Comparison of ENCODE assay signal across 1 cellular context in genomic region chr1:101004061-101004460, GRCh38.
TF ChIP-seq lines count a peak whose summit lies in the region.

No MANE protein-coding gene starts in this region.

TF ChIP-seq in HepG2, 621 proteins besides CTCF, POLR2A, EP300 and RAD21 (continued from another document and continues in another):
- TF ChIP-seq ZNF503 (CRISPR knock-in tag; IDR thresholded peaks at IDR 0.05): peak; percentile 84
- TF ChIP-seq TBX3 (IDR thresholded peaks at IDR 0.05; ENCODE audit: borderline replicate concordance): peak; percentile 46; the same call in 1 of the 2 replicates
- no peak; the same call in 1 of the 2 replicates for TF ChIP-seq JDP2 (CRISPR knock-in tag; IDR thresholded peaks at IDR 0.05; ENCODE audit: borderline replicate concordance)
- peak; percentile 76 for TF ChIP-seq ATF2 (CRISPR knock-in tag; IDR thresholded peaks at IDR 0.05)
- TF ChIP-seq ZFX (CRISPR knock-in tag; IDR thresholded peaks at IDR 0.05; ENCODE audit: low read depth): no peak
- no peak for TF ChIP-seq ZNF337 (CRISPR knock-in tag; IDR thresholded peaks at IDR 0.05; ENCODE audit: borderline replicate concordance, low read depth)
- TF ChIP-seq ATF5 (CRISPR knock-in tag; IDR thresholded peaks at IDR 0.05; ENCODE audit: low read depth): no peak
- TF ChIP-seq ATF4 (CRISPR knock-in tag; IDR thresholded peaks at IDR 0.05): peak in 1 of 2 experiments; percentile 85; a peak in 2 of 4 replicates
- TF ChIP-seq LBX2 (CRISPR knock-in tag; IDR thresholded peaks at IDR 0.05; ENCODE audit: borderline replicate concordance): no peak
- TF ChIP-seq HMG20B (CRISPR knock-in tag; conservative IDR thresholded peaks at IDR 0.05): peak; percentile 98
- TF ChIP-seq ELK4 (CRISPR knock-in tag; IDR thresholded peaks at IDR 0.05; ENCODE audit: borderline replicate concordance): no peak
- no peak for TF ChIP-seq JUND (CRISPR knock-in tag; IDR thresholded peaks at IDR 0.05)
- no peak for TF ChIP-seq ZSCAN9 (CRISPR knock-in tag; IDR thresholded peaks at IDR 0.05; ENCODE audit: borderline replicate concordance)
- peak; percentile 58; the same call in 1 of the 2 replicates for TF ChIP-seq DMAP1 (CRISPR knock-in tag; IDR thresholded peaks at IDR 0.05)
- no peak for TF ChIP-seq HNF1B (CRISPR knock-in tag; IDR thresholded peaks at IDR 0.05)
- no peak for TF ChIP-seq KDM3A (CRISPR knock-in tag; IDR thresholded peaks at IDR 0.05; ENCODE audit: low read depth)
- TF ChIP-seq ZNF570 (CRISPR knock-in tag; IDR thresholded peaks at IDR 0.05; ENCODE audit: borderline replicate concordance): no peak
- TF ChIP-seq PPARG (CRISPR knock-in tag; conservative IDR thresholded peaks at IDR 0.05): peak; percentile 72; the same call in 1 of the 2 replicates
- no peak for TF ChIP-seq NFKB2 (CRISPR knock-in tag; IDR thresholded peaks at IDR 0.05; ENCODE audit: borderline replicate concordance)
- TF ChIP-seq ZNF710 (CRISPR knock-in tag; IDR thresholded peaks at IDR 0.05; ENCODE audit: borderline replicate concordance): 0 out of 2 replicates have a peak, but pooled peaks have one; percentile 28
- TF ChIP-seq NCOA5 (CRISPR knock-in tag; IDR thresholded peaks at IDR 0.05): no peak
- no peak for TF ChIP-seq ZNF841 (CRISPR knock-in tag; IDR thresholded peaks at IDR 0.05; ENCODE audit: borderline replicate concordance)
- no peak for TF ChIP-seq ZNF414 (CRISPR knock-in tag; IDR thresholded peaks at IDR 0.05)
- TF ChIP-seq ZNF546 (CRISPR knock-in tag; conservative IDR thresholded peaks at IDR 0.05): no peak
- peak; percentile 19; the same call in 1 of the 2 replicates for TF ChIP-seq TBX2 (CRISPR knock-in tag; IDR thresholded peaks at IDR 0.05; ENCODE audit: borderline replicate concordance)
- TF ChIP-seq SALL1 (CRISPR knock-in tag; IDR thresholded peaks at IDR 0.05): peak; percentile 73; the same call in 1 of the 2 replicates
- TF ChIP-seq RCOR2 (CRISPR knock-in tag; IDR thresholded peaks at IDR 0.05): peak; percentile 97
- TF ChIP-seq ZNF274 (CRISPR knock-in tag; IDR thresholded peaks at IDR 0.05): no peak
- TF ChIP-seq NFATC3 (CRISPR knock-in tag; IDR thresholded peaks at IDR 0.05): no peak
- peak; percentile 91 for TF ChIP-seq NCOA2 (CRISPR knock-in tag; IDR thresholded peaks at IDR 0.05)
- peak; percentile 84; the same call in 1 of the 2 replicates for TF ChIP-seq HNF4G (IDR thresholded peaks at IDR 0.05; ENCODE audit: borderline replicate concordance, low read depth, low read length)
- TF ChIP-seq HNF4G (CRISPR knock-in tag; IDR thresholded peaks at IDR 0.05; ENCODE audit: borderline replicate concordance, low read depth): no peak
- peak; percentile 78; the same call in 1 of the 2 replicates for TF ChIP-seq FOXO1 (CRISPR knock-in tag; IDR thresholded peaks at IDR 0.05)
- TF ChIP-seq ZNF577 (CRISPR knock-in tag; IDR thresholded peaks at IDR 0.05; ENCODE audit: borderline replicate concordance, low read depth): no peak
- peak; percentile 74; the same call in 1 of the 2 replicates for TF ChIP-seq THAP11 (CRISPR knock-in tag; IDR thresholded peaks at IDR 0.05)
- peak; percentile 39; the same call in 1 of the 2 replicates for TF ChIP-seq ZNF556 (CRISPR knock-in tag; IDR thresholded peaks at IDR 0.05; ENCODE audit: borderline replicate concordance)
- peak; percentile 73 for TF ChIP-seq RARA (CRISPR knock-in tag; IDR thresholded peaks at IDR 0.05)
- TF ChIP-seq IRX3 (CRISPR knock-in tag; IDR thresholded peaks at IDR 0.05; ENCODE audit: borderline replicate concordance, low read depth): no peak
- 0 out of 2 replicates have a peak, but pooled peaks have one; percentile 37 for TF ChIP-seq ZSCAN29 (CRISPR knock-in tag; conservative IDR thresholded peaks at IDR 0.05)
- TF ChIP-seq HNRNPK (IDR thresholded peaks at IDR 0.05; ENCODE audit: low read depth, low read length, poor library complexity, severe bottlenecking): no peak
- no peak for TF ChIP-seq ZNF704 (CRISPR knock-in tag; IDR thresholded peaks at IDR 0.05; ENCODE audit: borderline replicate concordance)
- peak; percentile 83 for TF ChIP-seq POGZ (CRISPR knock-in tag; IDR thresholded peaks at IDR 0.05)
- no peak for TF ChIP-seq RELA (CRISPR knock-in tag; IDR thresholded peaks at IDR 0.05)
- no peak for TF ChIP-seq ZNF766 (CRISPR knock-in tag; IDR thresholded peaks at IDR 0.05; ENCODE audit: borderline replicate concordance)
- TF ChIP-seq KDM2A (CRISPR knock-in tag; IDR thresholded peaks at IDR 0.05; ENCODE audit: borderline replicate concordance, low read depth): no peak
- peak; percentile 98 for TF ChIP-seq CEBPG (CRISPR knock-in tag; IDR thresholded peaks at IDR 0.05)
- TF ChIP-seq NFE2L2 (IDR thresholded peaks at IDR 0.05; ENCODE audit: low read length): no peak
- TF ChIP-seq HDAC1 (CRISPR knock-in tag; IDR thresholded peaks at IDR 0.05): peak; percentile 50
- TF ChIP-seq ZSCAN12 (CRISPR knock-in tag; IDR thresholded peaks at IDR 0.05): no peak
- no peak for TF ChIP-seq ZNF256 (CRISPR knock-in tag; conservative IDR thresholded peaks at IDR 0.05)
- TF ChIP-seq LCORL (IDR thresholded peaks at IDR 0.05): no peak
- TF ChIP-seq LCORL (CRISPR knock-in tag; IDR thresholded peaks at IDR 0.05): no peak; the same call in 1 of the 2 replicates
- TF ChIP-seq CREM (IDR thresholded peaks at IDR 0.05): peak; percentile 78
- TF ChIP-seq CREM (CRISPR knock-in tag; IDR thresholded peaks at IDR 0.05): no peak
- no peak for TF ChIP-seq ZNF329 (CRISPR knock-in tag; IDR thresholded peaks at IDR 0.05; ENCODE audit: low read depth)
- TF ChIP-seq ZNF253 (CRISPR knock-in tag; IDR thresholded peaks at IDR 0.05; ENCODE audit: borderline replicate concordance): no peak
- TF ChIP-seq ZNF275 (CRISPR knock-in tag; IDR thresholded peaks at IDR 0.05; ENCODE audit: borderline replicate concordance): no peak
